Comparison of ENCODE assay signal across 8 cellular contexts in genomic region chr3:141737828-141738635, GRCh38. TPM values are rescaled to one million over a fixed set of nuclear protein-coding genes. Genes with fewer than 3 reads are reported as not detected.
DNase-seq lines count a peak whose midpoint lies in the region; ATAC-seq, FAIRE-seq and TF ChIP-seq lines count a peak whose summit lies in the region.

RNF7 (plus strand) TSS chr3:141738298; CDS start chr3:141738342, 44 bp downstream.

- H3K27me3 ChIP-seq in adipocyte (replicated peaks; ENCODE audit: control insufficient read depth, insufficient read depth, low read length), result no peaks in the 10 kb centered on the region

- H3K9me3 Mint-ChIP-seq in type B pancreatic cell, result no peaks in the 10 kb centered on the region

- H3K36me3 Mint-ChIP-seq in type B pancreatic cell, result no peaks in the 10 kb centered on the region

- peak; percentile 100 for FAIRE-seq in GM12891 (lab: Jason Lieb, UNC)

- ATAC-seq in HG02840 (IDR thresholded peaks at IDR 0.05; ENCODE audit: low FRiP score, unreplicated experiment), result peak; percentile 90

- peak within 1 kb of the TSS; percentile 99 for H3K27ac Mint-ChIP-seq in type B pancreatic cell

- H3K9me3 ChIP-seq in adipocyte (ENCODE audit: control insufficient read depth, low read length), result no peaks in the 10 kb centered on the region

- peak within 1 kb of the TSS; percentile 93 for H3K9ac ChIP-seq in adipocyte (ENCODE audit: low read length)

- DNase-seq in GM12891 (ENCODE audit: insufficient read length, low spot score) (peak; percentile 86), NCI-H1436 (lab: John Stamatoyannopoulos, UW) (peak; percentile 98), T follicular helper cell (ENCODE audit: low read depth) (peak; percentile 95), adipocyte (ENCODE audit: low read depth) (peak; percentile 97), cardiac septum (ENCODE audit: low spot score) (peak; percentile 97), pons (ENCODE audit: low spot score) (peak; percentile 95), type B pancreatic cell (ENCODE audit: extremely low spot score, unreplicated experiment) (peak; percentile 98)

- TF ChIP-seq POLR2A in GM12891 (IDR thresholded peaks at IDR 0.05; ENCODE audit: low read depth, low read length), result peak; percentile 85

- no peaks in the 10 kb centered on the region for H3K27me3 Mint-ChIP-seq in type B pancreatic cell

- intact Hi-C loops in cardiac septum (cut with DNase I), result loop anchor here (1.0 to 5.0 kb wide), 5 partner anchors 91 to 251 kb away; partner anchors contain the start of genes ATP1B3 and RASA2

- H3K4me1 Mint-ChIP-seq in type B pancreatic cell (ENCODE audit: unreplicated experiment), result peaks cover 14% of the 10 kb centered on the region

- H3K4me3 ChIP-seq in adipocyte (ENCODE audit: low read length), result peak within 1 kb of the TSS; percentile 98

- H3K4me3 Mint-ChIP-seq in type B pancreatic cell, result peak within 1 kb of the TSS; percentile 99

- no peaks in the 10 kb centered on the region for H3K36me3 ChIP-seq in adipocyte (ENCODE audit: control insufficient read depth, insufficient read depth, low read length, severe bottlenecking)

- peaks cover 31% of the 10 kb centered on the region for H3K4me1 ChIP-seq in adipocyte (ENCODE audit: control insufficient read depth, insufficient read depth, low read length)

- peak; percentile 92 for TF ChIP-seq CTCF in type B pancreatic cell (conservative IDR thresholded peaks at IDR 0.05)

TF ChIP-seq in GM12891, 5 proteins besides CTCF, POLR2A, EP300 and RAD21:
- TF ChIP-seq POLR2AphosphoS5 (IDR thresholded peaks at IDR 0.05; ENCODE audit: low read depth, low read length), result peak; percentile 85
- TF ChIP-seq SPI1 (IDR thresholded peaks at IDR 0.05; ENCODE audit: low read depth, low read length), result no peak
- TF ChIP-seq POU2F2 (IDR thresholded peaks at IDR 0.05; ENCODE audit: low read depth, low read length), result peak; percentile 68; the same call in 1 of the 2 replicates
- TF ChIP-seq PAX5 (IDR thresholded peaks at IDR 0.05; ENCODE audit: insufficient read depth, low read length, severe bottlenecking), result no peak
- TF ChIP-seq TAF1 (IDR thresholded peaks at IDR 0.05; ENCODE audit: low read depth, low read length), result peak; percentile 61; the same call in 1 of the 2 replicates

RNA-seq across cellular contexts. Expression of gene RNF7, which starts in this region (rescaled TPM):
- polyA plus RNA-seq in GM12891 (2012; ENCODE audit: low read depth, missing spikeins), result 61.0 TPM
- total RNA-seq in cardiac septum (77.5 TPM), type B pancreatic cell (ENCODE audit: low replicate concordance) (106 and 107 TPM in 2 replicates)

Comparison
In these comparisons a context has a peak if more than half of its experiments do, and no peak if none do; other contexts are left out.
1. Peak in every context shown above with its lines: DNase-seq, ATAC-seq and H3K4me3 ChIP-seq.